Comparison of ENCODE assay signal across 26 cellular contexts in genomic region chr2:158138255-158138654, GRCh38. TPM values are rescaled to one million over a fixed set of nuclear protein-coding genes. Genes with fewer than 3 reads are reported as not detected.
"Had no signal": no experiment of that assay in that cellular context is flagged by ENCODE, and none has a peak within 500 bp of the region (broad histone marks: within the 10 kb centered on the region; RNA-seq: fewer than 3 reads in every experiment).

No MANE protein-coding gene starts in this region.

- ATAC-seq: activated T-cell treated with anti-CD3 and anti-CD28 coated beads, Interleukin-2, amount 50 U/mL, for 4 hours; esophagus mucosa; natural killer cell treated with Interleukin-12 subunit alpha and Interleukin-12 subunit beta and Interleukin-15 and Interleukin-18, amount 100 ng/mL, for 72 hours; stimulated activated naive CD8-positive, alpha-beta T cell treated with anti-CD3 and anti-CD28 coated beads, Interleukin-15, Interleukin-2, amounts not matched to agents 100 U/mL and 50 U/mL, for 24 hours; upper lobe of right lung had no signal

- DNase-seq: activated CD4-positive, alpha-beta T cell treated with anti-CD3 and anti-CD28 coated beads for 4 hours; activated CD4-positive, alpha-beta T cell treated with anti-CD3 and anti-CD28 coated beads, Interleukin-2, amount 50 U/mL, for 48 hours; activated CD4-positive, CD25-positive, alpha-beta regulatory T cell; activated CD8-positive, alpha-beta memory T cell treated with anti-CD3 and anti-CD28 coated beads, Interleukin-2, amount 50 U/mL, for 48 hours; activated naive CD4-positive, alpha-beta T cell; activated T-cell treated with anti-CD3 and anti-CD28 coated beads, Interleukin-2, amount 50 U/mL, for 4 hours; adrenal gland; brain microvascular endothelial cell; central memory CD4-positive, alpha-beta T cell; effector memory CD4-positive, alpha-beta T cell; midbrain; retina; stimulated activated CD4-positive, alpha-beta T cell treated with anti-CD3 and anti-CD28 coated beads, Interleukin-4, amount 100 ng/mL, for 4 hours; stimulated activated naive CD8-positive, alpha-beta T cell treated with anti-CD3 and anti-CD28 coated beads, Interleukin-15, Interleukin-2, amounts not matched to agents 100 U/mL and 50 U/mL, for 24 hours; T1000; upper lobe of right lung had no signal

- FAIRE-seq: islet of Langerhans had no signal

RNA-seq across cellular contexts. Expression of gene UPP2, which starts 36.6 kb away (rescaled TPM):
- total RNA-seq: activated CD8-positive, alpha-beta memory T cell treated with anti-CD3 and anti-CD28 coated beads for 36 hours; activated T-cell treated with anti-CD3 and anti-CD28 coated beads, Interleukin-2, amount 50 U/mL, for 4 hours; activated T-helper 2 cell treated with anti-CD3 and anti-CD28 coated beads, Interferon-gamma antibody, Interleukin-2, Interleukin-4, amounts not matched to agents 10 μg/mL and 5 μg/mL and 100 μg/mL, durations not matched to agents 14 hours and 24 hours and 36 hours; ascending aorta; dermis microvascular lymphatic vessel endothelial cell; esophagus mucosa; natural killer cell treated with Interleukin-12 subunit alpha and Interleukin-12 subunit beta and Interleukin-15 and Interleukin-18, amount 100 ng/mL, for 72 hours; osteocyte; progenitor cell of endocrine pancreas; subcutaneous adipose tissue; upper lobe of right lung had no signal
